1 cellular context compared by ENCODE assay signal in the genomic region with DNA sequence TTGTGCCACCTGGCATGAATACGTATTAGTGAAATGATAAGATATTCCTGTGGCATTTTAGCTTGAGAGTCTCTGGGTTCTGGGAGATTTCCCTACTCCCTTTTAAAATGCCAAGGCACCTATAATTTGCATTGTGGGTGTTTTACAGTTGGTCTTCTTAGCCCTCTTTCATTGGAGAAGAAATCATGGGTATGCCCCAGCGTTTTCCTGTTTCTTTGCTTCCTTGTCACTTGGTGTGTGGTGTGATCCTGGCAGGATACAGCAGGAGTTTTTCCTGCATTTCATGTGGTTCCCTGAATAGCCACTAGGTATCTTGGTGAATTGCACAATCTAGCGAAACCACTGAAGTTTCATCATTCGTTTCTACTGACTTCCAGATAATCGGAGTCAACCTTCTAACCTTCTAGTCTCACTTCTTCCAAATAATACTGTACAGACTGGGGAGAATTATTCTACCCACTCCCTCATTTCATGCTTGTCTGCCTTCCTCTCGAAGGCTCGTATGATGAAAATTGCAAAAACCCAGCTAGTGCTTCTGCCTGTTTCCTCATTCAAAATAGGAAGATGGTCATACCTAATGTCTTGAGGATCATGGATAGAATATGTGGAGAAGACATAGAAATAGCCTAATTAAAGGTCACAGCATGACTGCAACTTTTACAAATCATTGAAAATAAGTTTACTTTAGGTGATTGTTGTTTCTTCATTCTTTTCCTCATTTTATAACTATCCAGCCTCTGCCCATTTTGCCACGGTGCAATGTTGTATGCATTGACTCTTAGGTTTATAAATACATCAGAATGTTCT.
TF ChIP-seq lines count a peak whose summit lies in the region.

No MANE protein-coding gene starts in this region.

TF ChIP-seq in HepG2, 621 proteins besides CTCF, POLR2A, EP300 and RAD21 (continued from another document and continues in another):
- TF ChIP-seq, protein P1, sequence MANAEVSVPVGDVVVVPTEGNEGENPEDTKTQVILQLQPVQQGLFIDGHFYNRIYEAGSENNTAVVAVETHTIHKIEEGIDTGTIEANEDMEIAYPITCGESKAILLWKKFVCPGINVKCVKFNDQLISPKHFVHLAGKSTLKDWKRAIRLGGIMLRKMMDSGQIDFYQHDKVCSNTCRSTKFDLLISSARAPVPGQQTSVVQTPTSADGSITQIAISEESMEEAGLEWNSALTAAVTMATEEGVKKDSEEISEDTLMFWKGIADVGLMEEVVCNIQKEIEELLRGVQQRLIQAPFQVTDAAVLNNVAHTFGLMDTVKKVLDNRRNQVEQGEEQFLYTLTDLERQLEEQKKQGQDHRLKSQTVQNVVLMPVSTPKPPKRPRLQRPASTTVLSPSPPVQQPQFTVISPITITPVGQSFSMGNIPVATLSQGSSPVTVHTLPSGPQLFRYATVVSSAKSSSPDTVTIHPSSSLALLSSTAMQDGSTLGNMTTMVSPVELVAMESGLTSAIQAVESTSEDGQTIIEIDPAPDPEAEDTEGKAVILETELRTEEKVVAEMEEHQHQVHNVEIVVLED (CRISPR knock-in tag; IDR thresholded peaks at IDR 0.05; ENCODE audit: borderline replicate concordance) = no peak
- no peak for TF ChIP-seq PCBP1 (IDR thresholded peaks at IDR 0.05; ENCODE audit: borderline replicate concordance, low read depth, low read length)
- TF ChIP-seq, protein P2, sequence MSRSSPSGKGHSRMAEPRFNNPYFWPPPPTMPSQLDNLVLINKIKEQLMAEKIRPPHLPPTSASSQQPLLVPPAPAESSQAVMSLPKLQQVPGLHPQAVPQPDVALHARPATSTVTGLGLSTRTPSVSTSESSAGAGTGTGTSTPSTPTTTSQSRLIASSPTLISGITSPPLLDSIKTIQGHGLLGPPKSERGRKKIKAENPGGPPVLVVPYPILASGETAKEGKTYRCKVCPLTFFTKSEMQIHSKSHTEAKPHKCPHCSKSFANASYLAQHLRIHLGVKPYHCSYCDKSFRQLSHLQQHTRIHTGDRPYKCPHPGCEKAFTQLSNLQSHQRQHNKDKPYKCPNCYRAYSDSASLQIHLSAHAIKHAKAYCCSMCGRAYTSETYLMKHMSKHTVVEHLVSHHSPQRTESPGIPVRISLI (CRISPR knock-in tag; IDR thresholded peaks at IDR 0.05; ENCODE audit: borderline replicate concordance) = no peak
- 0 out of 2 replicates have a peak, but pooled peaks have one; percentile 22 for TF ChIP-seq ZNF337 (CRISPR knock-in tag; IDR thresholded peaks at IDR 0.05; ENCODE audit: borderline replicate concordance, low read depth)
- TF ChIP-seq TAF1 (CRISPR knock-in tag; IDR thresholded peaks at IDR 0.05) = peak; percentile 8; the same call in 1 of the 2 replicates
- TF ChIP-seq ZNF776 (CRISPR knock-in tag; IDR thresholded peaks at IDR 0.05) = no peak
- TF ChIP-seq, protein P3, sequence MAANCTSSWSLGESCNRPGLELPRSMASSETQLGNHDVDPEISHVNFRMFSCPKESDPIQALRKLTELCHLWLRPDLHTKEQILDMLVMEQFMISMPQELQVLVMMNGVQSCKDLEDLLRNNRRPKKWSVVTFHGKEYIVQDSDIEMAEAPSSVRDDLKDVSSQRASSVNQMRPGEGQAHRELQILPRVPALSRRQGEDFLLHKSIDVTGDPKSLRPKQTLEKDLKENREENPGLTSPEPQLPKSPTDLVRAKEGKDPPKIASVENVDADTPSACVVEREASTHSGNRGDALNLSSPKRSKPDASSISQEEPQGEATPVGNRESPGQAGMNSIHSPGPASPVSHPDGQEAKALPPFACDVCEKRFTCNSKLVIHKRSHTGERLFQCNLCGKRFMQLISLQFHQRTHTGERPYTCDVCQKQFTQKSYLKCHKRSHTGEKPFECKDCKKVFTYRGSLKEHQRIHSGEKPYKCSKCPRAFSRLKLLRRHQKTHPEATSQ (CRISPR knock-in tag; IDR thresholded peaks at IDR 0.05; ENCODE audit: borderline replicate concordance) = no peak
- TF ChIP-seq U2AF1 (optimal IDR thresholded peaks at IDR 0.05; ENCODE audit: low read depth, low read length) = no peak
- TF ChIP-seq, protein P4, sequence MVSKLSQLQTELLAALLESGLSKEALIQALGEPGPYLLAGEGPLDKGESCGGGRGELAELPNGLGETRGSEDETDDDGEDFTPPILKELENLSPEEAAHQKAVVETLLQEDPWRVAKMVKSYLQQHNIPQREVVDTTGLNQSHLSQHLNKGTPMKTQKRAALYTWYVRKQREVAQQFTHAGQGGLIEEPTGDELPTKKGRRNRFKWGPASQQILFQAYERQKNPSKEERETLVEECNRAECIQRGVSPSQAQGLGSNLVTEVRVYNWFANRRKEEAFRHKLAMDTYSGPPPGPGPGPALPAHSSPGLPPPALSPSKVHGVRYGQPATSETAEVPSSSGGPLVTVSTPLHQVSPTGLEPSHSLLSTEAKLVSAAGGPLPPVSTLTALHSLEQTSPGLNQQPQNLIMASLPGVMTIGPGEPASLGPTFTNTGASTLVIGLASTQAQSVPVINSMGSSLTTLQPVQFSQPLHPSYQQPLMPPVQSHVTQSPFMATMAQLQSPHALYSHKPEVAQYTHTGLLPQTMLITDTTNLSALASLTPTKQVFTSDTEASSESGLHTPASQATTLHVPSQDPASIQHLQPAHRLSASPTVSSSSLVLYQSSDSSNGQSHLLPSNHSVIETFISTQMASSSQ (IDR thresholded peaks at IDR 0.05; ENCODE audit: low read depth) = no peak
- TF ChIP-seq, protein P4 (CRISPR knock-in tag; IDR thresholded peaks at IDR 0.05; ENCODE audit: borderline replicate concordance) = no peak
- TF ChIP-seq CEBPB (IDR thresholded peaks at IDR 0.05; ENCODE audit: borderline replicate concordance, low read depth, low read length) = peak; percentile 99
- TF ChIP-seq, protein P5, sequence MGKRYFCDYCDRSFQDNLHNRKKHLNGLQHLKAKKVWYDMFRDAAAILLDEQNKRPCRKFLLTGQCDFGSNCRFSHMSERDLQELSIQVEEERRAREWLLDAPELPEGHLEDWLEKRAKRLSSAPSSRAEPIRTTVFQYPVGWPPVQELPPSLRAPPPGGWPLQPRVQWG (CRISPR knock-in tag; IDR thresholded peaks at IDR 0.05; ENCODE audit: borderline replicate concordance, low read depth) = no peak
- TF ChIP-seq NBN (conservative IDR thresholded peaks at IDR 0.05) = no peak
- TF ChIP-seq ZNF878 (CRISPR knock-in tag; IDR thresholded peaks at IDR 0.05) = 0 out of 2 replicates have a peak, but pooled peaks have one; percentile 12
- no peak for TF ChIP-seq RFXANK (CRISPR knock-in tag; IDR thresholded peaks at IDR 0.05)
- no peak for TF ChIP-seq ZNF672 (CRISPR knock-in tag; IDR thresholded peaks at IDR 0.05)
- TF ChIP-seq, protein P6, sequence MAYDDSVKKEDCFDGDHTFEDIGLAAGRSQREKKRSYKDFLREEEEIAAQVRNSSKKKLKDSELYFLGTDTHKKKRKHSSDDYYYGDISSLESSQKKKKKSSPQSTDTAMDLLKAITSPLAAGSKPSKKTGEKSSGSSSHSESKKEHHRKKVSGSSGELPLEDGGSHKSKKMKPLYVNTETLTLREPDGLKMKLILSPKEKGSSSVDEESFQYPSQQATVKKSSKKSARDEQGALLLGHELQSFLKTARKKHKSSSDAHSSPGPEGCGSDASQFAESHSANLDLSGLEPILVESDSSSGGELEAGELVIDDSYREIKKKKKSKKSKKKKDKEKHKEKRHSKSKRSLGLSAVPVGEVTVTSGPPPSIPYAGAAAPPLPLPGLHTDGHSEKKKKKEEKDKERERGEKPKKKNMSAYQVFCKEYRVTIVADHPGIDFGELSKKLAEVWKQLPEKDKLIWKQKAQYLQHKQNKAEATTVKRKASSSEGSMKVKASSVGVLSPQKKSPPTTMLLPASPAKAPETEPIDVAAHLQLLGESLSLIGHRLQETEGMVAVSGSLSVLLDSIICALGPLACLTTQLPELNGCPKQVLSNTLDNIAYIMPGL (CRISPR knock-in tag; IDR thresholded peaks at IDR 0.05; ENCODE audit: borderline replicate concordance in 1 of 2, low read depth in 1 of 2) = peak; percentile 32 to 58; a peak in 2 of 4 replicates
- no peak for TF ChIP-seq RFX5 (IDR thresholded peaks at IDR 0.05; ENCODE audit: low read depth, low read length)
- TF ChIP-seq MXI1 (IDR thresholded peaks at IDR 0.05; ENCODE audit: borderline replicate concordance, low read depth, low read length) = 0 out of 3 replicates have a peak, but pooled peaks have one; percentile 25
- TF ChIP-seq, protein P7, sequence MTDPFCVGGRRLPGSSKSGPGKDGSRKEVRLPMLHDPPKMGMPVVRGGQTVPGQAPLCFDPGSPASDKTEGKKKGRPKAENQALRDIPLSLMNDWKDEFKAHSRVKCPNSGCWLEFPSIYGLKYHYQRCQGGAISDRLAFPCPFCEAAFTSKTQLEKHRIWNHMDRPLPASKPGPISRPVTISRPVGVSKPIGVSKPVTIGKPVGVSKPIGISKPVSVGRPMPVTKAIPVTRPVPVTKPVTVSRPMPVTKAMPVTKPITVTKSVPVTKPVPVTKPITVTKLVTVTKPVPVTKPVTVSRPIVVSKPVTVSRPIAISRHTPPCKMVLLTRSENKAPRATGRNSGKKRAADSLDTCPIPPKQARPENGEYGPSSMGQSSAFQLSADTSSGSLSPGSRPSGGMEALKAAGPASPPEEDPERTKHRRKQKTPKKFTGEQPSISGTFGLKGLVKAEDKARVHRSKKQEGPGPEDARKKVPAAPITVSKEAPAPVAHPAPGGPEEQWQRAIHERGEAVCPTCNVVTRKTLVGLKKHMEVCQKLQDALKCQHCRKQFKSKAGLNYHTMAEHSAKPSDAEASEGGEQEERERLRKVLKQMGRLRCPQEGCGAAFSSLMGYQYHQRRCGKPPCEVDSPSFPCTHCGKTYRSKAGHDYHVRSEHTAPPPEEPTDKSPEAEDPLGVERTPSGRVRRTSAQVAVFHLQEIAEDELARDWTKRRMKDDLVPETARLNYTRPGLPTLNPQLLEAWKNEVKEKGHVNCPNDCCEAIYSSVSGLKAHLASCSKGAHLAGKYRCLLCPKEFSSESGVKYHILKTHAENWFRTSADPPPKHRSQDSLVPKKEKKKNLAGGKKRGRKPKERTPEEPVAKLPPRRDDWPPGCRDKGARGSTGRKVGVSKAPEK (CRISPR knock-in tag; IDR thresholded peaks at IDR 0.05; ENCODE audit: borderline replicate concordance) = no peak
- peak; percentile 42; the same call in 1 of the 2 replicates for TF ChIP-seq FOXJ3 (CRISPR knock-in tag; IDR thresholded peaks at IDR 0.05; ENCODE audit: borderline replicate concordance)
- TF ChIP-seq NPAS2 (CRISPR knock-in tag; IDR thresholded peaks at IDR 0.05; ENCODE audit: borderline replicate concordance) = no peak
- TF ChIP-seq SOX6 (IDR thresholded peaks at IDR 0.05) = no peak
- TF ChIP-seq SOX6 (CRISPR knock-in tag; IDR thresholded peaks at IDR 0.05) = no peak
- no peak for TF ChIP-seq ZNF768 (CRISPR knock-in tag; IDR thresholded peaks at IDR 0.05)
- TF ChIP-seq, protein P8, sequence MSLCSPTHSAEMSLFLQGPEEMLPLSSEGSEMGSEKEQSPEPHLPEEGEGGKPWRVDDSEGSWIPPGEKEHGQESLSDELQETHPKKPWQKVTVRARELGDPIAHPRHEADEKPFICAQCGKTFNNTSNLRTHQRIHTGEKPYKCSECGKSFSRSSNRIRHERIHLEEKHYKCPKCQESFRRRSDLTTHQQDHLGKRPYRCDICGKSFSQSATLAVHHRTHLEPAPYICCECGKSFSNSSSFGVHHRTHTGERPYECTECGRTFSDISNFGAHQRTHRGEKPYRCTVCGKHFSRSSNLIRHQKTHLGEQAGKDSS (CRISPR knock-in tag; IDR thresholded peaks at IDR 0.05; ENCODE audit: borderline replicate concordance, low read depth) = no peak
- TF ChIP-seq, protein P9, sequence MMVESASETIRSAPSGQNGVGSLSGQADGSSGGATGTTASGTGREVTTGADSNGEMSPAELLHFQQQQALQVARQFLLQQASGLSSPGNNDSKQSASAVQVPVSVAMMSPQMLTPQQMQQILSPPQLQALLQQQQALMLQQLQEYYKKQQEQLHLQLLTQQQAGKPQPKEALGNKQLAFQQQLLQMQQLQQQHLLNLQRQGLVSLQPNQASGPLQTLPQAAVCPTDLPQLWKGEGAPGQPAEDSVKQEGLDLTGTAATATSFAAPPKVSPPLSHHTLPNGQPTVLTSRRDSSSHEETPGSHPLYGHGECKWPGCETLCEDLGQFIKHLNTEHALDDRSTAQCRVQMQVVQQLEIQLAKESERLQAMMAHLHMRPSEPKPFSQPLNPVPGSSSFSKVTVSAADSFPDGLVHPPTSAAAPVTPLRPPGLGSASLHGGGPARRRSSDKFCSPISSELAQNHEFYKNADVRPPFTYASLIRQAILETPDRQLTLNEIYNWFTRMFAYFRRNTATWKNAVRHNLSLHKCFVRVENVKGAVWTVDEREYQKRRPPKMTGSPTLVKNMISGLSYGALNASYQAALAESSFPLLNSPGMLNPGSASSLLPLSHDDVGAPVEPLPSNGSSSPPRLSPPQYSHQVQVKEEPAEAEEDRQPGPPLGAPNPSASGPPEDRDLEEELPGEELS (CRISPR knock-in tag; IDR thresholded peaks at IDR 0.05) = no peak
- TF ChIP-seq EHMT2 (IDR thresholded peaks at IDR 0.05; ENCODE audit: borderline replicate concordance, low read depth, low read length) = no peak
- peak; percentile 71; the same call in 1 of the 2 replicates for TF ChIP-seq CBFB (CRISPR knock-in tag; IDR thresholded peaks at IDR 0.05)
- TF ChIP-seq PRPF4 (IDR thresholded peaks at IDR 0.05; ENCODE audit: low read depth, low read length, poor library complexity, severe bottlenecking) = no peak
- no peak for TF ChIP-seq ZNF383 (CRISPR knock-in tag; IDR thresholded peaks at IDR 0.05; ENCODE audit: borderline replicate concordance)
- TF ChIP-seq ZBTB7A (CRISPR knock-in tag; IDR thresholded peaks at IDR 0.05) = no peak
- TF ChIP-seq NFRKB (IDR thresholded peaks at IDR 0.05) = no peak
- 0 out of 2 replicates have a peak, but pooled peaks have one; percentile 45 for TF ChIP-seq ZNF335 (CRISPR knock-in tag; IDR thresholded peaks at IDR 0.05)
- no peak for TF ChIP-seq NKX3-1 (CRISPR knock-in tag; IDR thresholded peaks at IDR 0.05)
- no peak for TF ChIP-seq ZNF34 (CRISPR knock-in tag; IDR thresholded peaks at IDR 0.05; ENCODE audit: borderline replicate concordance)
- TF ChIP-seq ZFP36 (IDR thresholded peaks at IDR 0.05; ENCODE audit: borderline replicate concordance, low read depth, low read length, partially characterized antibody) = no peak
- no peak for TF ChIP-seq KDM2A (CRISPR knock-in tag; IDR thresholded peaks at IDR 0.05; ENCODE audit: borderline replicate concordance, low read depth)
- 0 out of 2 replicates have a peak, but pooled peaks have one; percentile 13 for TF ChIP-seq PPARG (CRISPR knock-in tag; conservative IDR thresholded peaks at IDR 0.05)
